Comparison of ENCODE assay signal across 9 cellular contexts in the genomic region with DNA sequence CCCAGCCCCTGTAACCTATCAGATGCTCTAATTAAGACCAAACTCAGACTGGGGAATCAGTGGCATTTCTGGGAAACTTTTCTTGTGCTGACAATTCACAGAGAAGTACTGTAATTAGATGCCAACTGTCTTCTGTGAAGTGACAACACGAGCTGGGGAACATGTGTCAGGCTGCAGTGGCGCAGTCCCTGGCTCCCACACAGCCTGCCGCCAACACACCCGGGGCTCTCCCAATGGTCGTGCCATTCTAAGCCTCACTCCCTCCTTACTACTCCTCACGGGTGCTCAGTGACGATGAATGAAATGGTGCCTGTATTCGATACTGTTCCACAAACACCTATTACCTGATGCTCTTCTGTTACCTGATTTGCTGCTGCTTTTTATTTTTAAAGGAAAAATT. TPM values are rescaled to one million over a fixed set of nuclear protein-coding genes. Genes with fewer than 3 reads are reported as not detected.
"Had no signal": no experiment of that assay in that cellular context is flagged by ENCODE, and none has a peak within 500 bp of the region (broad histone marks: within the 10 kb centered on the region; RNA-seq: fewer than 3 reads in every experiment).

No MANE protein-coding gene starts in this region.

- FAIRE-seq: H1, H54, HepG2 had no signal

- H3K4me3 ChIP-seq: GM23338 had no signal

- DNase-seq: H9, HCEC 1CT, KBM-7 had no signal

- ATAC-seq: GM23338, HepG2 had no signal

RNA-seq across cellular contexts. Expression of gene GARIN2, which starts 18.6 kb away (rescaled TPM):
- total RNA-seq: GM23338, H1, H9, HT-29 had no signal
- polyA plus RNA-seq: H1, HepG2, IgD-negative memory B cell had no signal
